In the genomic region with DNA sequence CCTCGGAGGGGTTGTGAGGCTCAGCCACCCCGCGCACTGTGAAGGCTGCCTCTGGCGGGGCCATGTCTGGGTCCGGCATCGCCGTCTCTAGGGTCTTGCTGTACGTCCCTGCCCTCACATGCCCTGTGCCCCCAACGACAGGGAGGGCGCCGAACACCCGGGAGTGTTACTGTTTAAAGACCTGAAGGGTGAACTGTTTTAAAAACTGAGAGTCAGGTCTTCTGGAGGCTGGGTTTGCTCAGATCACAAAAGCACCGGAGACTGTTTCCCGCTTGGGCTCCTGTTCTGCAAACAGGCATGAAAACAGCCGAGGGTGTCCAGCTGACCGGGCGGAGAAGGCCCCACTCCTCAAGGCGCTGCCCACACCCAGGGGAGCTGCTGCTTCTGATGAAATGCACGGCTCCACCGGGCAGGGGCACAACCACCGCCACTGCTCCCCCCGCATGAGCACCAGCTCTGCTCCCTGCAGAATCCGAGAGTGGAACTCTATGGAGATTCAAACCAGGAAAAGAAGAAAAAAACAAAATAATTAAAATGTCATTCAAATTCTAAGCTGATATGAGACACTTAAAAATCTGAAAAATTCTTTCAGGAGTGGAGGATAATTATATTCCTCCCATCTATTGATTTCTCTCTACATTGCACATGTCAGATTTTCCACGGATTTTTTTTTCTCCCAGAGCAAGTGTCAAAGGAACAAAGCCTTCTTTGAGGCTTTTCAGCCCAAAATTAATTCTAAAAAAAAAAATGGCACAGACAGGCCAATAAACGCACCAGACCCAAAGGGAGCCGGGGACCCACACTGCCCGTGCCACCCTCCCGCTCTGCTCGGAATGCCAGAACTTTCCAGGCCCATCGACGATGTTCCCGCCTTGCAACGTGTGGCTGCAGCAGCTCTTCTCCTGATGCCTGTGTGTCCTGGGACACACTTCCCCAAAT, we compare ENCODE assay signal across 17 cellular contexts.
"Had no signal": no experiment of that assay in that cellular context is flagged by ENCODE, and none has a peak within 500 bp of the region (broad histone marks: within the 10 kb centered on the region; RNA-seq: fewer than 3 reads in every experiment).

No MANE protein-coding gene starts in this region.

- H3K36me3 Mint-ChIP-seq: activated CD8-positive, alpha-beta memory T cell treated with anti-CD3 and anti-CD28 coated beads, Interleukin-2, amount 10 ng/mL, durations not matched to agents 7 days and 5 days; activated naive CD8-positive, alpha-beta T cell treated with anti-CD3 and anti-CD28 coated beads for 36 hours had no signal

- ATAC-seq: activated CD4-positive, CD25-positive, alpha-beta regulatory T cell treated with anti-CD3 and anti-CD28 coated beads, Interleukin-2, amount 50 U/mL, for 24 hours; activated CD8-positive, alpha-beta memory T cell treated with anti-CD3 and anti-CD28 coated beads, Interleukin-2, amount 10 ng/mL, durations not matched to agents 7 days and 5 days; activated T-cell treated with anti-CD3 and anti-CD28 coated beads, Interleukin-2, amount 50 U/mL, for 4 hours; heart left ventricle; right lobe of liver had no signal

- H3K27ac Mint-ChIP-seq: activated CD8-positive, alpha-beta memory T cell treated with anti-CD3 and anti-CD28 coated beads, Interleukin-2, amount 10 ng/mL, durations not matched to agents 7 days and 5 days; activated naive CD8-positive, alpha-beta T cell treated with anti-CD3 and anti-CD28 coated beads for 36 hours; T-helper 2 cell treated with Interferon-gamma antibody and Interleukin-4, amounts not matched to agents 5 μg/mL and 100 μg/mL, for 36 hours had no signal

- H3K4me1 Mint-ChIP-seq: activated CD8-positive, alpha-beta memory T cell treated with anti-CD3 and anti-CD28 coated beads, Interleukin-2, amount 10 ng/mL, durations not matched to agents 7 days and 5 days; activated naive CD8-positive, alpha-beta T cell treated with anti-CD3 and anti-CD28 coated beads for 36 hours had no signal

- H3K9me3 Mint-ChIP-seq: activated naive CD8-positive, alpha-beta T cell treated with anti-CD3 and anti-CD28 coated beads for 36 hours; activated T-cell treated with anti-CD3 and anti-CD28 coated beads, Interleukin-2, amount 50 U/mL, for 4 hours; nephron progenitor cell; T-helper 2 cell treated with Interferon-gamma antibody and Interleukin-4, amounts not matched to agents 5 μg/mL and 100 μg/mL, for 36 hours had no signal

- DNase-seq: activated CD4-positive, alpha-beta T cell treated with anti-CD3 and anti-CD28 coated beads, Interleukin-2, amount 50 U/mL, for 48 hours; activated CD8-positive, alpha-beta memory T cell treated with anti-CD3 and anti-CD28 coated beads, Interleukin-2, amount 10 ng/mL, durations not matched to agents 7 days and 5 days; activated gamma-delta T cell; activated naive CD8-positive, alpha-beta T cell treated with anti-CD3 and anti-CD28 coated beads for 36 hours; activated T-cell treated with anti-CD3 and anti-CD28 coated beads, Interleukin-2, amount 50 U/mL, for 4 hours; left ventricle myocardium inferior; mesendoderm; nephron progenitor cell; right lobe of liver; spleen; stimulated activated CD4-positive, alpha-beta T cell treated with anti-CD3 and anti-CD28 coated beads, Interleukin-1b, Interleukin-23, amount 100 ng/mL, for 48 hours; stimulated activated naive CD4-positive, alpha-beta T cell; SW 1271; testis had no signal

- H3K27me3 Mint-ChIP-seq: activated CD8-positive, alpha-beta memory T cell treated with anti-CD3 and anti-CD28 coated beads, Interleukin-2, amount 10 ng/mL, durations not matched to agents 7 days and 5 days; activated naive CD8-positive, alpha-beta T cell treated with anti-CD3 and anti-CD28 coated beads for 36 hours had no signal

- H3K4me3 Mint-ChIP-seq: activated CD8-positive, alpha-beta memory T cell treated with anti-CD3 and anti-CD28 coated beads, Interleukin-2, amount 10 ng/mL, durations not matched to agents 7 days and 5 days; activated naive CD8-positive, alpha-beta T cell treated with anti-CD3 and anti-CD28 coated beads for 36 hours; activated T-cell treated with anti-CD3 and anti-CD28 coated beads, Interleukin-2, amount 50 U/mL, for 4 hours; nephron progenitor cell; T-helper 2 cell treated with Interferon-gamma antibody and Interleukin-4, amounts not matched to agents 5 μg/mL and 100 μg/mL, for 36 hours had no signal
